ENCODE assay signal across 10 cellular contexts in genomic region chr3:188197388-188197847, GRCh38. TPM values are rescaled to one million over a fixed set of nuclear protein-coding genes. Genes with fewer than 3 reads are reported as not detected.
DNase-seq lines count a peak whose midpoint lies in the region; ATAC-seq and TF ChIP-seq lines count a peak whose summit lies in the region.
"Had no signal": no experiment of that assay in that cellular context is flagged by ENCODE, and none has a peak within 500 bp of the region (broad histone marks: within the 10 kb centered on the region; RNA-seq: fewer than 3 reads in every experiment).

No MANE protein-coding gene starts in this region.

- peak; percentile 62 for ATAC-seq in GM19463 (IDR thresholded peaks at IDR 0.05; ENCODE audit: unreplicated experiment)
- peak; percentile 65 for ATAC-seq in SK-N-SH treated with all-trans-retinoic acid at 6 μM for 48 hours
- no peak for ATAC-seq in left lobe of liver
- no peak for ATAC-seq in HG03520 (IDR thresholded peaks at IDR 0.05; ENCODE audit: unreplicated experiment)
- no peak for ATAC-seq in GM19467 (IDR thresholded peaks at IDR 0.05; ENCODE audit: unreplicated experiment)

- DNase-seq in CD1c-positive myeloid dendritic cell (ENCODE audit: extremely low spot score) (peak; percentile 75), left lobe of liver (ENCODE audit: low spot score) (peak; percentile 32), thyroid gland (no peak)
- DNase-seq in activated naive CD4-positive, alpha-beta T cell (lab: John Stamatoyannopoulos, UW), result no peak
- DNase-seq: GOT3 had no signal

- intact Hi-C loops in thyroid gland (cut with DNase I), result no loop called here

- H3K36me3 ChIP-seq in thyroid gland, result peaks cover 0 to 3% of the 10 kb centered on the region in 2 donors

- no peak for TF ChIP-seq CTCF in thyroid gland (IDR thresholded peaks at IDR 0.05)

- no peak overlapping the region for H3K27ac ChIP-seq in thyroid gland
- H3K27ac ChIP-seq: parathyroid adenoma had no signal

- H3K4me1 ChIP-seq in thyroid gland, result no peaks in the 10 kb centered on the region
- H3K4me1 ChIP-seq: parathyroid adenoma had no signal

- no peaks in the 10 kb centered on the region for H3K9me3 ChIP-seq in thyroid gland

- WGBS in thyroid gland, 2 donors, result 85 to 93% methylated on average over 8 of the region's 8 CpGs

- TF ChIP-seq POLR2A in thyroid gland (IDR thresholded peaks at IDR 0.05), result no peak

- no peak overlapping the region for H3K4me3 ChIP-seq in thyroid gland (replicated peaks in 1 of 3)

- no peaks in the 10 kb centered on the region for H3K27me3 ChIP-seq in thyroid gland

TF ChIP-seq in SK-N-SH treated with all-trans-retinoic acid at 6 μM for 48 hours, 23 proteins besides CTCF, POLR2A, EP300 and RAD21:
- TF ChIP-seq SNAI2 (CRISPR knock-in tag; IDR thresholded peaks at IDR 0.05) (no peak), TSHZ2 (CRISPR knock-in tag; IDR thresholded peaks at IDR 0.05) (no peak), POU6F1 (CRISPR knock-in tag; IDR thresholded peaks at IDR 0.05; ENCODE audit: borderline replicate concordance, low read depth) (no peak), PATZ1 (CRISPR knock-in tag; IDR thresholded peaks at IDR 0.05; ENCODE audit: borderline replicate concordance) (no peak), TOX (CRISPR knock-in tag; IDR thresholded peaks at IDR 0.05; ENCODE audit: borderline replicate concordance) (no peak), BACH2 (CRISPR knock-in tag; IDR thresholded peaks at IDR 0.05; ENCODE audit: borderline replicate concordance) (no peak), ISL1 (CRISPR knock-in tag; IDR thresholded peaks at IDR 0.05) (no peak), PPARA (CRISPR knock-in tag; IDR thresholded peaks at IDR 0.05; ENCODE audit: borderline replicate concordance) (no peak), ZFP3 (CRISPR knock-in tag; IDR thresholded peaks at IDR 0.05) (no peak), ZFP30 (CRISPR knock-in tag; IDR thresholded peaks at IDR 0.05) (no peak), ZC3H10 (CRISPR knock-in tag; IDR thresholded peaks at IDR 0.05) (no peak), CSDC2 (CRISPR knock-in tag; IDR thresholded peaks at IDR 0.05) (no peak), TCF4 (CRISPR knock-in tag; IDR thresholded peaks at IDR 0.05; ENCODE audit: borderline replicate concordance) (no peak)

RNA-seq across cellular contexts. Expression of gene LPP, which starts 43.5 kb away (rescaled TPM):
- total RNA-seq in left lobe of liver (63.6 TPM), thyroid gland (100 to 1,000 TPM in 1 of 4 donors, 10 to 100 TPM in 3; 79.0 to 141 (median 82.8) TPM)

Comparison
In these comparisons a context has a peak if more than half of its experiments do, and no peak if none do; other contexts are left out.
1. DNase-seq: peak in CD1c-positive myeloid dendritic cell (single experiment) and left lobe of liver (single experiment); none in activated naive CD4-positive, alpha-beta T cell (0 of 4) and thyroid gland (0 of 2).
2. ATAC-seq: peak in GM19463 (single experiment) and SK-N-SH treated with all-trans-retinoic acid at 6 μM for 48 hours (single experiment); none in left lobe of liver (single experiment), HG03520 (single experiment) and GM19467 (single experiment).